ENCODE assay signal across 8 cellular contexts in genomic region chr17:7242717-7243576, GRCh38. TPM values are rescaled to one million over a fixed set of nuclear protein-coding genes. Genes with fewer than 3 reads are reported as not detected.
DNase-seq lines count a peak whose midpoint lies in the region; ATAC-seq and TF ChIP-seq lines count a peak whose summit lies in the region.

No MANE protein-coding gene starts in this region.

- H3T11ph ChIP-seq in H9 (ENCODE audit: low read length) = no peak overlapping the region

- H3K4me3 Mint-ChIP-seq in H9 (peak overlapping the region; percentile 95 to 97), glutamatergic neuron (ENCODE audit: unreplicated experiment) (peak overlapping the region; percentile 99)

- DNase-seq in EL (peak; percentile 94), H9 (peak; percentile 99), NAMALWA (ENCODE audit: low spot score) (peak; percentile 85), SK-N-SH (peak; percentile 94), glutamatergic neuron (peak; percentile 95), osteoblast (ENCODE audit: insufficient read length, low spot score, missing footprints) (peak; percentile 97), testis (peak; percentile 98)
- peak; percentile 89 for DNase-seq in activated naive CD4-positive, alpha-beta T cell treated with anti-CD3 and anti-CD28 coated beads, Interleukin-2, amount 50 U/mL, for 72 hours (ENCODE audit: low spot score in 2 of 2)

- H3K4me1 ChIP-seq in H9 (ENCODE audit: insufficient read depth, low read length) = no peaks in the 10 kb centered on the region
- H3K4me1 ChIP-seq in SK-N-SH (ENCODE audit: control insufficient read depth in 1 of 2, insufficient read depth in 2 of 2, low read depth in 1 of 2, low read length in 1 of 2) = peaks cover 12 to 19% of the 10 kb centered on the region in 2 experiments; a peak in 3 of 4 replicates
- H3K4me1 ChIP-seq in osteoblast (ENCODE audit: insufficient read depth, low read length) = peaks cover 26% of the 10 kb centered on the region
- peaks cover 21% of the 10 kb centered on the region for H3K4me1 ChIP-seq in testis

- H4K5ac ChIP-seq in H9 (ENCODE audit: insufficient read length, low read depth, low read length) = no peak overlapping the region

- H3K27ac Mint-ChIP-seq in H9 (peak overlapping the region; percentile 96 to 100 (median 99)), glutamatergic neuron (ENCODE audit: unreplicated experiment) (peak overlapping the region; percentile 100)
- peak overlapping the region; percentile 91 to 99 for H3K27ac Mint-ChIP-seq in activated naive CD4-positive, alpha-beta T cell treated with anti-CD3 and anti-CD28 coated beads, Interleukin-2, amount 50 U/mL, for 72 hours

- no peak overlapping the region for H2BK5ac ChIP-seq in H9 (ENCODE audit: insufficient read length, low read length)

- H3K4me1 Mint-ChIP-seq in H9 = peaks cover 34% of the 10 kb centered on the region in 2 experiments
- H3K4me1 Mint-ChIP-seq in glutamatergic neuron (ENCODE audit: low read depth, unreplicated experiment) = peaks cover 31% of the 10 kb centered on the region

- H2BK15ac ChIP-seq in H9 (ENCODE audit: low read depth, low read length) = no peak overlapping the region

- H3K18ac ChIP-seq in H9 (ENCODE audit: insufficient read length, low read depth, low read length) = peak overlapping the region; percentile 25

- no peak for TF ChIP-seq RAD21 in SK-N-SH (IDR thresholded peaks at IDR 0.05; ENCODE audit: low read length)

- H3K23ac ChIP-seq in H9 (ENCODE audit: insufficient read length, low read depth, low read length) = no peak overlapping the region

- no peaks in the 10 kb centered on the region for H3K27me3 ChIP-seq in H9 (ENCODE audit: insufficient read depth, low read length)
- H3K27me3 ChIP-seq in SK-N-SH (ENCODE audit: insufficient read depth) = no peaks in the 10 kb centered on the region
- no peaks in the 10 kb centered on the region for H3K27me3 ChIP-seq in osteoblast (ENCODE audit: insufficient read depth, low read length)
- H3K27me3 ChIP-seq in testis = no peaks in the 10 kb centered on the region

- TF ChIP-seq EP300 in SK-N-SH (IDR thresholded peaks at IDR 0.05; ENCODE audit: borderline replicate concordance in 1 of 2, low read depth in 1 of 2, low read length in 1 of 2) = peak in 1 of 2 experiments; percentile 24; a peak in 1 of 4 replicates

- no peaks in the 10 kb centered on the region for H4K20me1 ChIP-seq in H9 (ENCODE audit: control insufficient read depth, insufficient read depth, insufficient read length)
- H4K20me1 ChIP-seq in SK-N-SH (ENCODE audit: insufficient read depth) = no peaks in the 10 kb centered on the region
- H4K20me1 ChIP-seq in osteoblast (ENCODE audit: insufficient read depth, low read length) = peaks cover 14% of the 10 kb centered on the region

- no peak overlapping the region for H3K56ac ChIP-seq in H9 (ENCODE audit: insufficient read length, low read depth, low read length)

- no peak overlapping the region for H2BK12ac ChIP-seq in H9 (ENCODE audit: insufficient read length, low read depth, low read length)

- H3K79me2 ChIP-seq in H9 (ENCODE audit: insufficient read depth, low read length) = peaks cover 4% of the 10 kb centered on the region; the same call in 1 of the 2 replicates
- H3K79me2 ChIP-seq in SK-N-SH (ENCODE audit: insufficient read depth) = peaks cover 57% of the 10 kb centered on the region
- peaks cover 73% of the 10 kb centered on the region for H3K79me2 ChIP-seq in osteoblast (ENCODE audit: insufficient read depth, low read length)

- no CpG with 5 or more reads among the region's 50 CpGs for WGBS in H9 (ENCODE audit: extremely low coverage, insufficient read length, low lambda C conversion rate)
- WGBS in SK-N-SH (ENCODE audit: low lambda C conversion rate) = 8% methylated on average over 24 of the region's 50 CpGs
- 1% methylated on average over 50 of the region's 50 CpGs for WGBS in testis, 2 donors

- H3K9me3 ChIP-seq in H9 (ENCODE audit: control insufficient read depth, low read depth, low read length) = no peaks in the 10 kb centered on the region
- no peaks in the 10 kb centered on the region for H3K9me3 ChIP-seq in SK-N-SH
- H3K9me3 ChIP-seq in osteoblast (ENCODE audit: low read depth, low read length) = no peaks in the 10 kb centered on the region
- H3K9me3 ChIP-seq in testis = no peaks in the 10 kb centered on the region

- H4K91ac ChIP-seq in H9 (ENCODE audit: insufficient read length, low read depth, low read length) = no peak overlapping the region

- no peak overlapping the region for H2BK20ac ChIP-seq in H9 (ENCODE audit: low read depth, low read length, poor library complexity, severe bottlenecking)

- peaks cover 5% of the 10 kb centered on the region for H3K79me1 ChIP-seq in H9 (ENCODE audit: insufficient read depth, low read depth, low read length, poor library complexity, severe bottlenecking)

- no peak overlapping the region for H2AK5ac ChIP-seq in H9 (ENCODE audit: insufficient read length, low read length)

- intact Hi-C loops in testis (cut with DNase I; ENCODE audit: low total_unique reads) = no loop called here

- H3K9me3 Mint-ChIP-seq in H9 = peaks cover 0 to 2% of the 10 kb centered on the region in 2 experiments; a peak in 2 of 5 replicates
- no peaks in the 10 kb centered on the region for H3K9me3 Mint-ChIP-seq in activated naive CD4-positive, alpha-beta T cell treated with anti-CD3 and anti-CD28 coated beads, Interleukin-2, amount 50 U/mL, for 72 hours
- H3K9me3 Mint-ChIP-seq in glutamatergic neuron (ENCODE audit: unreplicated experiment) = peaks cover 37% of the 10 kb centered on the region

- H3K9ac ChIP-seq in H9 (ENCODE audit: extremely low read depth, insufficient read length, low read length) (peak overlapping the region; percentile 53), SK-N-SH (peak overlapping the region; percentile 97)

- H3K4me2 ChIP-seq in H9 (ENCODE audit: insufficient read depth, insufficient read length, low read length) = peak overlapping the region; percentile 98
- H3K4me2 ChIP-seq in SK-N-SH = peak overlapping the region; percentile 79
- H3K4me2 ChIP-seq in osteoblast (ENCODE audit: insufficient read depth, low read length) = peak overlapping the region; percentile 98

- H3K27ac ChIP-seq in H9 (ENCODE audit: insufficient read length, low read depth, low read length) = peak overlapping the region; percentile 62
- peak overlapping the region; percentile 88 to 99 for H3K27ac ChIP-seq in SK-N-SH (ENCODE audit: low read depth in 2 of 2, low read length in 1 of 2)
- H3K27ac ChIP-seq in osteoblast (ENCODE audit: low read depth, low read length) = peak overlapping the region; percentile 84
- H3K27ac ChIP-seq in testis = peak overlapping the region; percentile 92 to 98

- H3K4ac ChIP-seq in H9 (ENCODE audit: low read depth, low read length) = no peak overlapping the region

- H2AFZ ChIP-seq in H9 (ENCODE audit: low read length) (no peak overlapping the region), SK-N-SH (ENCODE audit: low read depth) (peak overlapping the region; percentile 54), osteoblast (ENCODE audit: low read length) (peak overlapping the region; percentile 93)

- H3K4me3 ChIP-seq in SK-N-SH (ENCODE audit: low read depth in 2 of 2, low read length in 1 of 2) (peak overlapping the region; percentile 80 to 98), osteoblast (ENCODE audit: insufficient read depth, low read length) (peak overlapping the region; percentile 86), testis (peak overlapping the region; percentile 69 to 85)

- CTCF ChIA-PET in SK-N-SH (lab: Yijun Ruan, JAX) = interaction anchor here (0.6 to 5.6 kb wide), 9 partner anchors 9 to 318 kb away, joined by 3 to 35 read pairs (median 5); partner anchors contain the start of genes ACADVL, CTDNEP1, DLG4 and ELP5

- no peak overlapping the region for H4K8ac ChIP-seq in H9 (replicated peaks; ENCODE audit: insufficient read length, low read depth, low read length)

- peaks cover 43% of the 10 kb centered on the region for H3F3A ChIP-seq in SK-N-SH (replicated peaks; ENCODE audit: insufficient read depth)

- H3K36me3 ChIP-seq in SK-N-SH (replicated peaks in 1 of 2; ENCODE audit: control insufficient read depth in 1 of 2, insufficient read depth in 2 of 2, low read length in 1 of 2) = peaks cover 31 to 44% of the 10 kb centered on the region in 2 experiments
- peaks cover 46% of the 10 kb centered on the region for H3K36me3 ChIP-seq in osteoblast (ENCODE audit: insufficient read depth, low read length)
- no peaks in the 10 kb centered on the region for H3K36me3 ChIP-seq in testis (ENCODE audit: low read depth, missing control alignments)

- H3K14ac ChIP-seq in H9 (ENCODE audit: insufficient read depth, low read length) = no peak overlapping the region

- H3K23me2 ChIP-seq in H9 (ENCODE audit: insufficient read length, low read depth, low read length, poor library complexity, severe bottlenecking) = peaks cover 4% of the 10 kb centered on the region

- TF ChIP-seq POLR2A in testis (IDR thresholded peaks at IDR 0.05) = peak; percentile 43

- H2BK120ac ChIP-seq in H9 (ENCODE audit: low read depth, low read length, poor library complexity, severe bottlenecking) = no peak overlapping the region

- H3K27me3 Mint-ChIP-seq in H9 (ENCODE audit: low read depth) (no peaks in the 10 kb centered on the region; the same call in 1 of the 2 replicates), glutamatergic neuron (ENCODE audit: unreplicated experiment) (peaks cover 36% of the 10 kb centered on the region)

- H3K9me2 ChIP-seq in SK-N-SH = no peaks in the 10 kb centered on the region

- POLR2A ChIA-PET in SK-N-SH (lab: Yijun Ruan, JAX) = interaction anchor here (0.6 to 1.8 kb wide), 6 partner anchors 8 to 341 kb away, joined by 3 to 7 read pairs (median 6); partner anchors contain the start of genes CTDNEP1, DVL2, ELP5 and MPDU1

- TF ChIP-seq CTCF in H9 (conservative IDR thresholded peaks at IDR 0.05) (peak; percentile 21; the same call in 1 of the 3 replicates), SK-N-SH (IDR thresholded peaks at IDR 0.05) (no peak), glutamatergic neuron (IDR thresholded peaks at IDR 0.05; ENCODE audit: partially characterized antibody, unreplicated experiment) (peak; percentile 11), osteoblast (IDR thresholded peaks at IDR 0.05; ENCODE audit: extremely low read depth, low read depth, low read length) (no peak), testis (IDR thresholded peaks at IDR 0.05) (peak in 1 of 3 experiments; percentile 4)

- ATAC-seq in activated naive CD4-positive, alpha-beta T cell treated with anti-CD3 and anti-CD28 coated beads, Interleukin-2, amount 50 U/mL, for 72 hours = peak; percentile 47 to 56

- H3K36me3 Mint-ChIP-seq in H9 (ENCODE audit: insufficient read depth in 1 of 3, low read depth in 3 of 3) (peaks cover 27 to 52% (median 47%) of the 10 kb centered on the region in 3 experiments), glutamatergic neuron (ENCODE audit: unreplicated experiment) (peaks cover 13% of the 10 kb centered on the region)
- H3K36me3 Mint-ChIP-seq in activated naive CD4-positive, alpha-beta T cell treated with anti-CD3 and anti-CD28 coated beads, Interleukin-2, amount 50 U/mL, for 72 hours = peaks cover 30 to 34% of the 10 kb centered on the region in 2 donors

RNA-seq across cellular contexts. Expression of gene GABARAP, which starts 0.7 kb away (rescaled TPM):
- total RNA-seq in H9 (2021) = 261 and 266 TPM in 2 replicates
- polyA plus RNA-seq in SK-N-SH (2012; rRNA removed) = 585 and 637 TPM in 2 replicates
- polyA plus RNA-seq in SK-N-SH (2012; cell fraction: cytosol; rRNA removed) = 741 and 785 TPM in 2 replicates
- 215 and 225 TPM in 2 replicates for polyA plus RNA-seq in SK-N-SH (2012; cell fraction: nucleus; rRNA removed)
- total RNA-seq in activated naive CD4-positive, alpha-beta T cell treated with anti-CD3 and anti-CD28 coated beads, Interleukin-2, amount 50 U/mL, for 72 hours = 100 to 1,000 TPM; 167 to 298 TPM
- 908 TPM for total RNA-seq in glutamatergic neuron (ENCODE audit: unreplicated experiment)
- total RNA-seq in osteoblast = 396 and 422 TPM in 2 replicates
- total RNA-seq in testis = 100 to 1,000 TPM; 521 to 683 TPM
- polyA plus RNA-seq in testis (ENCODE audit: insufficient read depth, low read depth, low replicate concordance) = 1,171 TPM

RNA-seq across cellular contexts. Expression of gene PHF23, which starts 3.7 kb away (rescaled TPM):
- 105 and 110 TPM in 2 replicates for total RNA-seq in H9 (2021)
- 53.3 and 58.5 TPM in 2 replicates for polyA plus RNA-seq in SK-N-SH (2012; rRNA removed)
- polyA plus RNA-seq in SK-N-SH (2012; cell fraction: cytosol; rRNA removed) = 47.9 and 57.2 TPM in 2 replicates
- polyA plus RNA-seq in SK-N-SH (2012; cell fraction: nucleus; rRNA removed) = 45.2 and 50.5 TPM in 2 replicates
- total RNA-seq in activated naive CD4-positive, alpha-beta T cell treated with anti-CD3 and anti-CD28 coated beads, Interleukin-2, amount 50 U/mL, for 72 hours = 10 to 100 TPM; 25.9 to 52.4 TPM
- total RNA-seq in glutamatergic neuron (ENCODE audit: unreplicated experiment) = 72.3 TPM
- total RNA-seq in osteoblast = 53.2 and 55.4 TPM in 2 replicates
- 10 to 100 TPM; 54.9 to 61.6 TPM for total RNA-seq in testis
- 53.4 TPM for polyA plus RNA-seq in testis (ENCODE audit: insufficient read depth, low read depth, low replicate concordance)

RNA-seq across cellular contexts. Expression of gene CTDNEP1, which starts 8.6 kb away (rescaled TPM):
- total RNA-seq in H9 (2021) (134 and 141 TPM in 2 replicates), glutamatergic neuron (ENCODE audit: unreplicated experiment) (185 TPM), osteoblast (29.8 and 31.8 TPM in 2 replicates), testis (10 to 100 TPM; 86.4 to 94.0 TPM)
- polyA plus RNA-seq in SK-N-SH (2012; rRNA removed) (111 and 124 TPM in 2 replicates), testis (ENCODE audit: insufficient read depth, low read depth, low replicate concordance) (138 TPM)
- polyA plus RNA-seq in SK-N-SH (2012; cell fraction: cytosol; rRNA removed) = 81.9 and 124 TPM in 2 replicates
- polyA plus RNA-seq in SK-N-SH (2012; cell fraction: nucleus; rRNA removed) = 60.7 and 80.6 TPM in 2 replicates
- total RNA-seq in activated naive CD4-positive, alpha-beta T cell treated with anti-CD3 and anti-CD28 coated beads, Interleukin-2, amount 50 U/mL, for 72 hours = 100 to 1,000 TPM; 171 to 179 TPM

RNA-seq across cellular contexts. Expression of gene DVL2, which starts 8.6 kb away (rescaled TPM):
- total RNA-seq in H9 (2021) (82.9 and 84.1 TPM in 2 replicates), glutamatergic neuron (ENCODE audit: unreplicated experiment) (79.1 TPM), osteoblast (106 and 123 TPM in 2 replicates), testis (100 to 1,000 TPM in 1 of 2 donors, 10 to 100 TPM in 1; 81.3 to 102 TPM)
- polyA plus RNA-seq in SK-N-SH (2012; rRNA removed) (6.9 and 8.3 TPM in 2 replicates), testis (ENCODE audit: insufficient read depth, low read depth, low replicate concordance) (43.6 TPM)
- 4.9 and 7.1 TPM in 2 replicates for polyA plus RNA-seq in SK-N-SH (2012; cell fraction: cytosol; rRNA removed)
- polyA plus RNA-seq in SK-N-SH (2012; cell fraction: nucleus; rRNA removed) = 17.8 and 26.4 TPM in 2 replicates
- total RNA-seq in activated naive CD4-positive, alpha-beta T cell treated with anti-CD3 and anti-CD28 coated beads, Interleukin-2, amount 50 U/mL, for 72 hours = 10 to 100 TPM; 56.2 to 73.4 TPM

RNA-seq across cellular contexts. Expression of gene ELP5, which starts 9.1 kb away (rescaled TPM):
- total RNA-seq in H9 (2021) = 46.5 and 49.6 TPM in 2 replicates
- polyA plus RNA-seq in SK-N-SH (2012; rRNA removed) = 45.4 and 52.1 TPM in 2 replicates
- 38.4 and 41.3 TPM in 2 replicates for polyA plus RNA-seq in SK-N-SH (2012; cell fraction: cytosol; rRNA removed)
- polyA plus RNA-seq in SK-N-SH (2012; cell fraction: nucleus; rRNA removed) = 51.3 and 60.7 TPM in 2 replicates
- total RNA-seq in activated naive CD4-positive, alpha-beta T cell treated with anti-CD3 and anti-CD28 coated beads, Interleukin-2, amount 50 U/mL, for 72 hours = 10 to 100 TPM; 45.6 to 62.3 TPM
- total RNA-seq in glutamatergic neuron (ENCODE audit: unreplicated experiment) = 34.1 TPM
- 21.7 and 26.2 TPM in 2 replicates for total RNA-seq in osteoblast
- 100 to 1,000 TPM; 107 to 123 TPM for total RNA-seq in testis
- 295 TPM for polyA plus RNA-seq in testis (ENCODE audit: insufficient read depth, low read depth, low replicate concordance)

Comparison
In these comparisons a context has a peak if more than half of its experiments do, and no peak if none do; other contexts are left out.
1. Peak in every context shown above with its lines: DNase-seq, ATAC-seq, H3K4me3 ChIP-seq and H3K27ac ChIP-seq.
2. CTCF ChIP-seq: peak in H9 (single experiment) and glutamatergic neuron (single experiment); none in SK-N-SH (single experiment) and osteoblast (single experiment).